In genomic region chr16:87844374-87844733, GRCh38 we compare ENCODE assay signal across 1 cellular context.
TF ChIP-seq lines count a peak whose summit lies in the region.

No MANE protein-coding gene starts in this region.

TF ChIP-seq in IMR-90, 13 proteins besides CTCF, POLR2A, EP300 and RAD21 (continued from another document):
- TF ChIP-seq, protein P1, sequence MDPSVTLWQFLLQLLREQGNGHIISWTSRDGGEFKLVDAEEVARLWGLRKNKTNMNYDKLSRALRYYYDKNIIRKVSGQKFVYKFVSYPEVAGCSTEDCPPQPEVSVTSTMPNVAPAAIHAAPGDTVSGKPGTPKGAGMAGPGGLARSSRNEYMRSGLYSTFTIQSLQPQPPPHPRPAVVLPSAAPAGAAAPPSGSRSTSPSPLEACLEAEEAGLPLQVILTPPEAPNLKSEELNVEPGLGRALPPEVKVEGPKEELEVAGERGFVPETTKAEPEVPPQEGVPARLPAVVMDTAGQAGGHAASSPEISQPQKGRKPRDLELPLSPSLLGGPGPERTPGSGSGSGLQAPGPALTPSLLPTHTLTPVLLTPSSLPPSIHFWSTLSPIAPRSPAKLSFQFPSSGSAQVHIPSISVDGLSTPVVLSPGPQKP (IDR thresholded peaks at IDR 0.05; ENCODE audit: borderline replicate concordance, low read depth, low read length): no peak
- TF ChIP-seq CEBPB (IDR thresholded peaks at IDR 0.05; ENCODE audit: low read depth, low read length) (no peak), BHLHE40 (IDR thresholded peaks at IDR 0.05; ENCODE audit: low read depth, low read length) (no peak), MAFK (IDR thresholded peaks at IDR 0.05; ENCODE audit: low read depth, low read length) (no peak), MAZ (IDR thresholded peaks at IDR 0.05; ENCODE audit: borderline replicate concordance, low read depth, low read length) (no peak), RCOR1 (IDR thresholded peaks at IDR 0.05; ENCODE audit: insufficient replicate concordance, low read length) (no peak), FOS (IDR thresholded peaks at IDR 0.05; ENCODE audit: low read depth, low read length) (no peak)
